33 cellular contexts compared by ENCODE assay signal in genomic region chr5:9347032-9347431, GRCh38.
"Had no signal": no experiment of that assay in that cellular context is flagged by ENCODE, and none has a peak within 500 bp of the region (broad histone marks: within the 10 kb centered on the region; RNA-seq: fewer than 3 reads in every experiment).

No MANE protein-coding gene starts in this region.

- H3K27me3 Mint-ChIP-seq: activated B cell treated with CpG ODN at 0.5 μM for 24 hours; activated CD4-positive, alpha-beta memory T cell treated with anti-CD3 and anti-CD28 coated beads, Interleukin-2, amount 10 ng/mL, durations not matched to agents 7 days and 5 days; activated CD8-positive, alpha-beta memory T cell treated with anti-CD3 and anti-CD28 coated beads, Interleukin-2, amount 10 ng/mL, durations not matched to agents 7 days and 5 days; activated naive CD4-positive, alpha-beta T cell treated with anti-CD3 and anti-CD28 coated beads, Interleukin-2, amount 10 ng/mL, durations not matched to agents 7 days and 5 days; activated naive CD8-positive, alpha-beta T cell; activated naive CD8-positive, alpha-beta T cell treated with anti-CD3 and anti-CD28 coated beads, Interleukin-2, amount 50 U/mL, for 24 hours; brain had no signal

- H3K27ac Mint-ChIP-seq: activated B cell treated with CpG ODN at 0.5 μM for 24 hours; activated CD4-positive, alpha-beta memory T cell treated with anti-CD3 and anti-CD28 coated beads, Interleukin-2, amount 10 ng/mL, durations not matched to agents 7 days and 5 days; activated CD8-positive, alpha-beta memory T cell treated with anti-CD3 and anti-CD28 coated beads, Interleukin-2, amount 10 ng/mL, durations not matched to agents 7 days and 5 days; activated naive CD4-positive, alpha-beta T cell treated with anti-CD3 and anti-CD28 coated beads, Interleukin-2, amount 10 ng/mL, durations not matched to agents 7 days and 5 days; activated naive CD8-positive, alpha-beta T cell; activated naive CD8-positive, alpha-beta T cell treated with anti-CD3 and anti-CD28 coated beads, Interleukin-2, amount 50 U/mL, for 24 hours; brain had no signal

- H3K36me3 ChIP-seq: Peyer's patch had no signal

- H3K4me3 ChIP-seq: Peyer's patch had no signal

- ATAC-seq: activated CD8-positive, alpha-beta memory T cell treated with anti-CD3 and anti-CD28 coated beads, Interleukin-2, amount 10 ng/mL, durations not matched to agents 7 days and 5 days; activated naive CD8-positive, alpha-beta T cell treated with anti-CD3 and anti-CD28 coated beads, Interleukin-2, amount 50 U/mL, for 24 hours; PC-3 had no signal

- H3K4me3 Mint-ChIP-seq: activated B cell treated with CpG ODN at 0.5 μM for 24 hours; activated CD4-positive, alpha-beta memory T cell treated with anti-CD3 and anti-CD28 coated beads, Interleukin-2, amount 10 ng/mL, durations not matched to agents 7 days and 5 days; activated CD8-positive, alpha-beta memory T cell treated with anti-CD3 and anti-CD28 coated beads, Interleukin-2, amount 10 ng/mL, durations not matched to agents 7 days and 5 days; activated naive CD4-positive, alpha-beta T cell treated with anti-CD3 and anti-CD28 coated beads, Interleukin-2, amount 10 ng/mL, durations not matched to agents 7 days and 5 days; activated naive CD8-positive, alpha-beta T cell; activated naive CD8-positive, alpha-beta T cell treated with anti-CD3 and anti-CD28 coated beads, Interleukin-2, amount 50 U/mL, for 24 hours; brain had no signal

- H3K27me3 ChIP-seq: Peyer's patch had no signal

- H3K9me3 Mint-ChIP-seq: activated naive CD8-positive, alpha-beta T cell treated with anti-CD3 and anti-CD28 coated beads, Interleukin-2, amount 50 U/mL, for 24 hours had no signal

- H3K36me3 Mint-ChIP-seq: activated CD8-positive, alpha-beta memory T cell treated with anti-CD3 and anti-CD28 coated beads, Interleukin-2, amount 10 ng/mL, durations not matched to agents 7 days and 5 days; activated naive CD4-positive, alpha-beta T cell treated with anti-CD3 and anti-CD28 coated beads, Interleukin-2, amount 10 ng/mL, durations not matched to agents 7 days and 5 days; activated naive CD8-positive, alpha-beta T cell had no signal

- H3K4me1 Mint-ChIP-seq: activated B cell treated with CpG ODN at 0.5 μM for 24 hours; activated CD4-positive, alpha-beta memory T cell treated with anti-CD3 and anti-CD28 coated beads, Interleukin-2, amount 10 ng/mL, durations not matched to agents 7 days and 5 days; activated CD8-positive, alpha-beta memory T cell treated with anti-CD3 and anti-CD28 coated beads, Interleukin-2, amount 10 ng/mL, durations not matched to agents 7 days and 5 days; activated naive CD4-positive, alpha-beta T cell treated with anti-CD3 and anti-CD28 coated beads, Interleukin-2, amount 10 ng/mL, durations not matched to agents 7 days and 5 days; activated naive CD8-positive, alpha-beta T cell treated with anti-CD3 and anti-CD28 coated beads, Interleukin-2, amount 50 U/mL, for 24 hours had no signal

- DNase-seq: activated B cell treated with CpG ODN at 0.5 μM for 24 hours; activated CD4-positive, alpha-beta memory T cell treated with anti-CD3 and anti-CD28 coated beads, Interleukin-2, amount 10 ng/mL, durations not matched to agents 7 days and 5 days; activated CD4-positive, alpha-beta T cell treated with anti-CD3 and anti-CD28 coated beads for 4 hours; activated CD4-positive, alpha-beta T cell treated with anti-CD3 and anti-CD28 coated beads, Interleukin-2, amount 50 U/mL, for 1 hour; activated CD4-positive, CD25-positive, alpha-beta regulatory T cell treated with anti-CD3 and anti-CD28 coated beads, Interleukin-2, amount 50 U/mL, for 72 hours; activated CD8-positive, alpha-beta memory T cell treated with anti-CD3 and anti-CD28 coated beads for 24 hours; activated CD8-positive, alpha-beta memory T cell treated with anti-CD3 and anti-CD28 coated beads, Interleukin-2, amount 10 ng/mL, durations not matched to agents 7 days and 5 days; activated CD8-positive, alpha-beta memory T cell treated with anti-CD3 and anti-CD28 coated beads, Interleukin-2, amount 50 U/mL, for 48 hours; activated effector memory CD4-positive, alpha-beta T cell treated with Interleukin-2 at 50 U/mL for 16 hours; activated naive CD4-positive, alpha-beta T cell treated with anti-CD3 and anti-CD28 coated beads, Interleukin-2, amount 10 ng/mL, durations not matched to agents 7 days and 5 days; activated naive CD8-positive, alpha-beta T cell treated with anti-CD3 and anti-CD28 coated beads, Interleukin-2, amount 50 U/mL, for 24 hours; activated T-cell treated with anti-CD3 and anti-CD28 coated beads, Interleukin-2, amount 50 U/mL, for 48 hours; anterior cingulate cortex; caudate nucleus; cerebellar nuclear complex; NCI-H1092 treated with DMSO at 0.1 percent for 48 hours; NCI-H1417; NCI-H1694; NCI-H1930; NCI-H2081 treated with DMSO at 0.1 percent for 48 hours; NCI-H345; NCI-H524 treated with DMSO at 0.1 percent for 48 hours; NK-92 treated with Interleukin-12 subunit alpha and Interleukin-12 subunit beta, amount 100 ng/mL, for 24 hours; PC-3; Peyer's patch; Right ventricle myocardium superior; SW 1271; T-helper 1 cell; T-helper 2 cell; T-helper 9 cell had no signal

- H3K27ac ChIP-seq: Peyer's patch, VCaP had no signal

- H3K9me3 ChIP-seq: Peyer's patch had no signal
